In the genomic region with DNA sequence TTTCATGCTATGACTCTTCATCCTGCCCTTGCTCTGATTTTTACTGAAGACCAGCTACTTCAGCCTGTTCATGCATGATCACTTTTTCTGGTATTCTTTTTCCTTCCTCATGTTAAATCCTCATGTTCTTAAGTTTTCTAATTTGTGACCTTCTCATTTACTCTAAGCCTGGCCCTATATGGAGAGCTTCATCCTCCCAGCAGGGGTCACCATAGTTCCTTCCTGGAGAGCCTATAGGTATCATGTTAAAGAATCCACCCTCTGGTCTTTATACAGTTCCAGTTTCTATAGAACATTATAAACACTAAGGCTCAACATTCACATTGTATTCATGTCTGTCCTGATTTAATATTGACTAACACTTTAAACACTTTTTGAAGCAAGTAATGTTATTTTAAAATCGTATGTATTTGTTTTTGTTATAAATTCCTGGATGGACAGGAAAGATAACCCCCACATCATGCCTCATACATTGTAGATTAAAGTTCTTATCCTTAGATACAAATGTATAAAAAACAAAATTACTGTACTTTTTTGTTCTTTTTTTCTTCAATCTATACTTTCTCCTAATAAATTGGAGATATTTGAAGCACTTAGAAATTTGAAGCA, we compare ENCODE assay signal across 8 cellular contexts. TPM values are rescaled to one million over a fixed set of nuclear protein-coding genes. Genes with fewer than 3 reads are reported as not detected.
A peak's percentile ranks its signal among the peaks of the same experiment; 100 is the strongest.
DNase-seq lines count a peak whose midpoint lies in the region; FAIRE-seq and TF ChIP-seq lines count a peak whose summit lies in the region.

No MANE protein-coding gene starts in this region.

- DNase-seq in activated CD4-positive, CD25-positive, alpha-beta regulatory T cell (lab: John Stamatoyannopoulos, UW): peak in 3 of 4 experiments; percentile 1 to 12 (median 1)
- no peak for DNase-seq in activated CD4-positive, CD25-positive, alpha-beta regulatory T cell treated with anti-CD3 and anti-CD28 coated beads, Interleukin-2, amount 50 U/mL, for 72 hours
- DNase-seq in HCEC 1CT (peak; percentile 44), MG63 (peak; percentile 31), keratinocyte (ENCODE audit: low read depth, low spot score) (peak; percentile 11)
- DNase-seq in stimulated activated CD4-positive, alpha-beta T cell treated with anti-CD3 and anti-CD28 coated beads, Interleukin-4, amount 100 ng/mL, for 1 hour: peak; percentile 41

- H3K27ac ChIP-seq in SU-DHL-6 (ENCODE audit: low read depth, low read length): no peak overlapping the region
- H3K27ac ChIP-seq in keratinocyte (ENCODE audit: control insufficient read depth, insufficient read depth, low read length): no peak overlapping the region

- H3K9me2 ChIP-seq in SU-DHL-6 (replicated peaks; ENCODE audit: insufficient read depth, low read length): no peaks in the 10 kb centered on the region

- no peaks in the 10 kb centered on the region for H3K4me1 ChIP-seq in keratinocyte (ENCODE audit: control insufficient read depth, extremely low read depth, insufficient read depth, low read length)

- H3K36me3 Mint-ChIP-seq in brain: no peaks in the 10 kb centered on the region

- no peak overlapping the region for H3K27ac Mint-ChIP-seq in brain

- peak; percentile 87 for TF ChIP-seq CTCF in SU-DHL-6 (IDR thresholded peaks at IDR 0.05; ENCODE audit: insufficient read depth, low read length, poor library complexity, severe bottlenecking)
- TF ChIP-seq CTCF in brain (conservative IDR thresholded peaks at IDR 0.05): peak; percentile 82 to 89
- peak; percentile 53 to 82 (median 74) for TF ChIP-seq CTCF in keratinocyte (optimal IDR thresholded peaks at IDR 0.05 in 1 of 3, IDR thresholded peaks at IDR 0.05 in 1 of 3, conservative IDR thresholded peaks at IDR 0.05 in 1 of 3; ENCODE audit: extremely low read depth in 1 of 3, insufficient read depth in 2 of 3, low read length in 3 of 3)

- H3K36me3 ChIP-seq in MG63 (no peaks in the 10 kb centered on the region), SU-DHL-6 (ENCODE audit: low read length) (no peaks in the 10 kb centered on the region), keratinocyte (ENCODE audit: control insufficient read depth in 2 of 2, extremely low read depth in 1 of 2, insufficient read depth in 2 of 2, low read length in 2 of 2) (no peaks in the 10 kb centered on the region)

- H2AFZ ChIP-seq in SU-DHL-6 (ENCODE audit: low read depth, low read length, severe bottlenecking) (no peak overlapping the region), keratinocyte (ENCODE audit: control insufficient read depth, low read length) (no peak overlapping the region)

- H3K4me3 ChIP-seq in MG63 (no peak overlapping the region), SU-DHL-6 (ENCODE audit: insufficient read depth, low read length, poor library complexity, severe bottlenecking) (no peak overlapping the region), keratinocyte (ENCODE audit: control insufficient read depth in 2 of 3, extremely low read depth in 1 of 3, insufficient read depth in 2 of 3, low read depth in 1 of 3, low read length in 3 of 3) (no peak overlapping the region)

- H3K9me3 ChIP-seq in MG63 (no peaks in the 10 kb centered on the region), SU-DHL-6 (ENCODE audit: insufficient read depth, low read length) (no peaks in the 10 kb centered on the region), keratinocyte (ENCODE audit: control insufficient read depth, low read depth, low read length) (no peaks in the 10 kb centered on the region)

- H3K79me2 ChIP-seq in SU-DHL-6 (ENCODE audit: insufficient read depth, low read length) (no peaks in the 10 kb centered on the region), keratinocyte (ENCODE audit: control insufficient read depth, insufficient read depth, low read length) (no peaks in the 10 kb centered on the region)

- dilution Hi-C loops in keratinocyte (cut with MboI; ENCODE audit: extremely low pct_ligation_motif_present, low sequenced_read_pairs): no loop called here

- H3K27me3 ChIP-seq in MG63 (no peaks in the 10 kb centered on the region), SU-DHL-6 (ENCODE audit: low read length) (no peaks in the 10 kb centered on the region), keratinocyte (ENCODE audit: control insufficient read depth, extremely low read depth, insufficient read depth, low read length) (no peaks in the 10 kb centered on the region)

- no peak overlapping the region for H3K4me3 Mint-ChIP-seq in brain

- no peaks in the 10 kb centered on the region for H3K4me1 Mint-ChIP-seq in brain

- H3K27me3 Mint-ChIP-seq in brain: no peaks in the 10 kb centered on the region

- H3K4me2 ChIP-seq in SU-DHL-6 (ENCODE audit: low read depth, low read length, poor library complexity, severe bottlenecking) (no peak overlapping the region), keratinocyte (ENCODE audit: control insufficient read depth, extremely low read depth, insufficient read depth, low read depth, low read length) (no peak overlapping the region)

- peak; percentile 71 for FAIRE-seq in keratinocyte (lab: Jason Lieb, UNC)

- H4K20me1 ChIP-seq in SU-DHL-6 (ENCODE audit: low read depth, low read length) (no peaks in the 10 kb centered on the region), keratinocyte (ENCODE audit: control insufficient read depth, extremely low read depth, insufficient read depth, low read length) (no peaks in the 10 kb centered on the region)

- no peaks in the 10 kb centered on the region for H3F3A ChIP-seq in SU-DHL-6 (ENCODE audit: insufficient read depth)

- no peak overlapping the region for H3K9ac ChIP-seq in SU-DHL-6 (ENCODE audit: low read length)
- no peak overlapping the region for H3K9ac ChIP-seq in keratinocyte (ENCODE audit: control insufficient read depth, extremely low read depth, insufficient read depth, low read length)

- peaks cover 0 to 7% (median under 1%) of the 10 kb centered on the region in 5 experiments for H3K9me3 Mint-ChIP-seq in brain

- no peaks in the 10 kb centered on the region for H3K9me1 ChIP-seq in keratinocyte (ENCODE audit: control insufficient read depth, extremely low read depth, insufficient read depth, low read length)

RNA-seq across cellular contexts. Expression of a gene that starts 53.8 kb away (rescaled TPM):
- total RNA-seq in MG63 (2014; rRNA removed; shearing (Covaris generic); ENCODE audit: low replicate concordance): 5.2 and 21.9 TPM in 2 replicates
- polyA plus RNA-seq in brain (ENCODE audit: insufficient read depth, low read depth, low replicate concordance) (6.1 TPM), keratinocyte (20.0 to 30.2 TPM (median 25.1 TPM) in 3 replicates)
- 17.7 TPM for polyA plus RNA-seq in keratinocyte (2011; ENCODE audit: low read depth)
- 15.4 and 28.1 TPM in 2 replicates for polyA plus RNA-seq in keratinocyte (2011; cell fraction: cytosol; rRNA removed)
- 29.9 and 43.7 TPM in 2 replicates for polyA plus RNA-seq in keratinocyte (2011; cell fraction: nucleus; rRNA removed)
- 12.2 and 19.6 TPM in 2 replicates for polyA plus RNA-seq in keratinocyte (2012; ENCODE audit: low replicate concordance)
- polyA minus RNA-seq in keratinocyte: 24.5 to 52.3 TPM (median 36.4 TPM) in 3 replicates
- polyA minus RNA-seq in keratinocyte (2011; cell fraction: cytosol; rRNA and poly(A)+ RNA removed): 27.4 TPM
- polyA minus RNA-seq in keratinocyte (2011; cell fraction: nucleus; rRNA and poly(A)+ RNA removed): 39.4 and 70.4 TPM in 2 replicates
